25 cellular contexts compared by ENCODE assay signal in genomic region chr6:2828629-2829028, GRCh38.
"Had no signal": no experiment of that assay in that cellular context is flagged by ENCODE, and none has a peak within 500 bp of the region (broad histone marks: within the 10 kb centered on the region; RNA-seq: fewer than 3 reads in every experiment).

No MANE protein-coding gene starts in this region.

- H3K27me3 ChIP-seq: dorsolateral prefrontal cortex, foreskin keratinocyte, gastroesophageal sphincter, heart left ventricle, hepatocyte, left lung, neural progenitor cell, right atrium auricular region, sigmoid colon, stomach, thyroid gland had no signal

- H3K9me3 Mint-ChIP-seq: mesothelial cell of epicardium; naive B cell; nephron; stimulated activated effector memory CD8-positive, alpha-beta T cell treated with anti-CD3 and anti-CD28 coated beads, Interleukin-12 subunit alpha, Interleukin-12 subunit beta, amount 100 ng/mL, for 72 hours; type B pancreatic cell had no signal

- H3K4me3 ChIP-seq: dorsolateral prefrontal cortex, gastroesophageal sphincter, heart left ventricle, hepatocyte, left lung, mucosa of descending colon, neural progenitor cell, prostate gland, right atrium auricular region, sigmoid colon, stomach, thyroid gland had no signal

- H3K9ac ChIP-seq: neural progenitor cell had no signal

- H3K4me3 Mint-ChIP-seq: mesothelial cell of epicardium; naive B cell; nephron; neural progenitor cell; stimulated activated effector memory CD8-positive, alpha-beta T cell treated with anti-CD3 and anti-CD28 coated beads, Interleukin-12 subunit alpha, Interleukin-12 subunit beta, amount 100 ng/mL, for 72 hours; type B pancreatic cell had no signal

- H3K36me3 ChIP-seq: neural progenitor cell, prostate gland had no signal

- H3K27ac Mint-ChIP-seq: naive B cell; nephron; neural progenitor cell; stimulated activated effector memory CD8-positive, alpha-beta T cell treated with anti-CD3 and anti-CD28 coated beads, Interleukin-12 subunit alpha, Interleukin-12 subunit beta, amount 100 ng/mL, for 72 hours; type B pancreatic cell had no signal

- H3K79me2 ChIP-seq: hepatocyte had no signal

- DNase-seq: dorsolateral prefrontal cortex; effector CD4-positive, alpha-beta T cell; foreskin keratinocyte; heart left ventricle; left cardiac atrium; left lung; mesenchymal stem cell; mucosa of descending colon; naive B cell; sigmoid colon; stimulated activated CD4-positive, alpha-beta T cell treated with anti-CD3 and anti-CD28 coated beads, Interleukin-2, amount 100 ng/mL, for 24 hours; stimulated activated CD4-positive, alpha-beta T cell treated with anti-CD3 and anti-CD28 coated beads, Interleukin-4, amount 100 ng/mL, for 24 hours; stimulated activated naive CD4-positive, alpha-beta T cell treated with Interleukin-2 at 50 U/mL for 16 hours; stomach; thyroid gland had no signal

- H3K4me1 ChIP-seq: foreskin keratinocyte, gastroesophageal sphincter, neural progenitor cell, prostate gland, sigmoid colon had no signal

- ATAC-seq: esophagus mucosa; foreskin keratinocyte; gastroesophageal sphincter; heart left ventricle; left cardiac atrium; left lung; mucosa of descending colon; stimulated activated effector memory CD8-positive, alpha-beta T cell treated with anti-CD3 and anti-CD28 coated beads, Interleukin-12 subunit alpha, Interleukin-12 subunit beta, amount 100 ng/mL, for 72 hours had no signal

- H3K27ac ChIP-seq: dorsolateral prefrontal cortex, foreskin keratinocyte, gastroesophageal sphincter, heart left ventricle, hepatocyte, left lung, neural progenitor cell, prostate gland, right atrium auricular region, sigmoid colon, stomach, thyroid gland had no signal

- H3K4me1 Mint-ChIP-seq: neural progenitor cell; stimulated activated effector memory CD8-positive, alpha-beta T cell treated with anti-CD3 and anti-CD28 coated beads, Interleukin-12 subunit alpha, Interleukin-12 subunit beta, amount 100 ng/mL, for 72 hours had no signal

- H3K27me3 Mint-ChIP-seq: naive B cell, type B pancreatic cell had no signal

- H2AFZ ChIP-seq: hepatocyte, neural progenitor cell had no signal

- H3K9me3 ChIP-seq: gastroesophageal sphincter, heart left ventricle, left lung, mucosa of descending colon, prostate gland, right atrium auricular region, sigmoid colon, stomach, thyroid gland had no signal

- H3K4me2 ChIP-seq: hepatocyte, neural progenitor cell had no signal
